In genomic region chr4:184733654-184734524, GRCh38 we compare ENCODE assay signal across 8 cellular contexts. TPM values are rescaled to one million over a fixed set of nuclear protein-coding genes. Genes with fewer than 3 reads are reported as not detected.
DNase-seq lines count a peak whose midpoint lies in the region; ATAC-seq and TF ChIP-seq lines count a peak whose summit lies in the region.

Gene CENPU (minus strand): TSS chr4:184734096. CDS start chr4:184734062, 34 bp downstream.

- ATAC-seq in GM21576 (IDR thresholded peaks at IDR 0.05; ENCODE audit: unreplicated experiment) (peak; percentile 92), PC-3 (peak; percentile 82)

- POLR2A ChIA-PET in PC-3 (lab: Charles Lee; ENCODE audit: unreplicated experiment) = interaction anchor here (0.5 to 0.6 kb wide), 2 partner anchors 259 to 1161 kb away, joined by 3 to 5 read pairs; no protein-coding TSS in a partner anchor

- TF ChIP-seq CTCF in PC-3 (conservative IDR thresholded peaks at IDR 0.05; ENCODE audit: low read depth, low read length) (no peak), epithelial cell of proximal tubule (conservative IDR thresholded peaks at IDR 0.05; ENCODE audit: low read depth, low read length) (no peak)

- H3F3A ChIP-seq in PC-3 (ENCODE audit: low read length, unreplicated experiment) = no peaks in the 10 kb centered on the region

- H2AFZ ChIP-seq in PC-3 (ENCODE audit: low read length) = peak within 1 kb of the TSS; percentile 85

- H3K27me3 ChIP-seq in PC-3 (ENCODE audit: low read length) = no peaks in the 10 kb centered on the region

- peaks cover 10% of the 10 kb centered on the region; the same call in 1 of the 2 replicates for H3K36me3 ChIP-seq in PC-3 (ENCODE audit: low read depth, low read length)

- H3K4me1 ChIP-seq in PC-3 (ENCODE audit: insufficient read depth, low read length) = peaks cover 16% of the 10 kb centered on the region

- H3K27ac ChIP-seq in PC-3 (ENCODE audit: low read length) = peak within 1 kb of the TSS; percentile 71

- no TSS peak for BruUV-seq in PC-3 (replicated peaks; lab: Mats Ljungman, UMichigan)

- no peak for TF ChIP-seq EP300 in Ishikawa (IDR thresholded peaks at IDR 0.05; ENCODE audit: borderline replicate concordance)

- H4K20me1 ChIP-seq in PC-3 (ENCODE audit: low read length) = no peaks in the 10 kb centered on the region

- no peak for TF ChIP-seq RAD21 in Ishikawa (IDR thresholded peaks at IDR 0.05; ENCODE audit: low read depth)

- intact Hi-C loops in PC-3 (cut with micrococcal nuclease) = loop anchor here (1.0 to 10.0 kb wide), 3 partner anchors 46 to 469 kb away; partner anchors contain the start of genes CASP3 and PRIMPOL

- H3K4me3 ChIP-seq in PC-3 (ENCODE audit: low read length) (peak within 1 kb of the TSS; percentile 95), epithelial cell of proximal tubule (ENCODE audit: low read depth, low read length) (peak within 1 kb of the TSS; percentile 65)

- DNase-seq in DMS114 treated with DMSO at 0.1 percent for 48 hours (lab: John Stamatoyannopoulos, UW; ENCODE audit: unreplicated experiment) = peak; percentile 98
- peak; percentile 96 for DNase-seq in PC-3
- DNase-seq in activated T-cell treated with anti-CD3 and anti-CD28 coated beads for 48 hours (ENCODE audit: low read depth) = peak; percentile 97
- DNase-seq in epithelial cell of proximal tubule (ENCODE audit: low read depth) = peak; percentile 83
- DNase-seq in mucosa of gallbladder (ENCODE audit: low spot score) = peak; percentile 97
- DNase-seq in stimulated activated CD8-positive, alpha-beta memory T cell treated with anti-CD3 and anti-CD28 coated beads, Interleukin-4, amount 100 ng/mL, for 4 hours (ENCODE audit: low read depth in 2 of 2, low spot score in 1 of 2) = peak; percentile 88 to 90

- H3K9me2 ChIP-seq in PC-3 (replicated peaks; ENCODE audit: low read length) = no peaks in the 10 kb centered on the region

- H3K79me2 ChIP-seq in PC-3 (ENCODE audit: low read length) = peaks cover 44% of the 10 kb centered on the region

- H3K4me2 ChIP-seq in PC-3 (ENCODE audit: low read length) = peak within 1 kb of the TSS; percentile 91

- H3K9me3 ChIP-seq in PC-3 (ENCODE audit: low read length) = no peaks in the 10 kb centered on the region

- peak within 1 kb of the TSS; percentile 96 for H3K9ac ChIP-seq in PC-3 (ENCODE audit: low read length)

- CTCF ChIA-PET in PC-3 (lab: Charles Lee) = interaction anchor here (0.6 to 1.3 kb wide), 3 partner anchors 12 to 1264 kb away, joined by 3 to 8 read pairs (median 4); no protein-coding TSS in a partner anchor

TF ChIP-seq in Ishikawa, 13 proteins besides CTCF, POLR2A, EP300 and RAD21:
- peak; percentile 70 for TF ChIP-seq ZBTB7A (IDR thresholded peaks at IDR 0.05; ENCODE audit: low read depth)
- peak; percentile 57; the same call in 1 of the 2 replicates for TF ChIP-seq FOXM1 (IDR thresholded peaks at IDR 0.05; ENCODE audit: borderline replicate concordance, low read depth)
- peak; percentile 75 for TF ChIP-seq NFIC (IDR thresholded peaks at IDR 0.05)
- TF ChIP-seq YY1 (IDR thresholded peaks at IDR 0.05; ENCODE audit: low read depth) = peak; percentile 88
- TF ChIP-seq EGR1 (IDR thresholded peaks at IDR 0.05) = peak; percentile 63
- TF ChIP-seq REST (IDR thresholded peaks at IDR 0.05; ENCODE audit: low read depth) = no peak
- TF ChIP-seq CEBPB (IDR thresholded peaks at IDR 0.05) = peak; percentile 64
- peak; percentile 94 for TF ChIP-seq MAX (IDR thresholded peaks at IDR 0.05)
- peak; percentile 78; the same call in 1 of the 2 replicates for TF ChIP-seq TAF1 (IDR thresholded peaks at IDR 0.05; ENCODE audit: low read depth)
- peak; percentile 85 for TF ChIP-seq TCF12 (IDR thresholded peaks at IDR 0.05; ENCODE audit: low read depth)
- peak; percentile 87 for TF ChIP-seq TEAD4 (IDR thresholded peaks at IDR 0.05)
- peak; percentile 60 for TF ChIP-seq CREB1 (IDR thresholded peaks at IDR 0.05; ENCODE audit: low read depth)
- peak; percentile 87 for TF ChIP-seq USF1 (IDR thresholded peaks at IDR 0.05)

RNA-seq across cellular contexts. Expression of gene CENPU, which starts in this region (rescaled TPM):
- total RNA-seq in PC-3 (2014; rRNA removed) (27.6 and 38.2 TPM in 2 replicates), epithelial cell of proximal tubule (33.7 and 75.8 TPM in 2 replicates), mucosa of gallbladder (3.8 TPM)

Comparison
In these comparisons a context has a peak if more than half of its experiments do, and no peak if none do; other contexts are left out.
1. Peak in every context shown above with its lines: DNase-seq, ATAC-seq, H3K4me3 ChIP-seq and H3K27ac ChIP-seq.